10 cellular contexts compared by ENCODE assay signal in the genomic region with DNA sequence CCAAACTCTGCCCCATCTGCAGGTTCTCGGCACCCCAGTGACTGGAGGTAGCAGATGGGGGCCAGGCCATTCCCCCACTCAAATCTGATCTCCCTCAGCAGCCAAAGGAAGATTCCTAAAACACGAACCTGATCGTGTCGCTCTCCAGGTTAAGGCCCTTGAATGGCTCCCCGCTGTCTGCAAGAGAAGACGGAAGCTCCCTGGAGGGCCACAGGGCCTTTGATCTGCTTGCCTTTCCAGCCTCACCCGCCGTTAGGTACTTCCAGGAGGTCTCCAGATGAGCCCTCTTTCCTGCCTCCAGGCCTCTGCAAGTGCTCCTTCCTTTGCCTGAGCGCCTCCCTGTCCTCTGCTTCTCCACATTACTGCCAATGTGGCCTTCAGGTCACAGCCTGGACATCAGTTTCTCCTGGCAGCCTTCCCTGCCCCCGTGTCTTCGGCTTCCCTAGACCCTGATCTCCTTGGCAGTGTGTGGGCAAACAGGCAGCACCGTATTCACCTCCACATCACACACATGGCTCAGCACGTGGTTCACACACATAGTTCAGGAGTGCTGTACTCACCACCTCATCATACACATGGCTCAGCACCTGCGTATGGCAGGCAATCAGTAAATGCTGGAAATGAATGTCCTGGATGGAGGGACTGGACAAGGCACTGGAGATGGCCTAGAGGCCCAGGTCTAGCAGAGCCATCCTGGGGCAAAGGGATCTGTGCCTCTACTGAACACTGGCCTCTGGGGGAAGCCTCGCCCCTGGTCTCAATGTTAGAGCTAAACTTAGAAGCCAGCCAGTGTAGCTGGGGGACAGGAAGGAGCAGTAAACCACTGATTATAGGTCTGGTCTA. TPM values are rescaled to one million over a fixed set of nuclear protein-coding genes. Genes with fewer than 3 reads are reported as not detected.
A peak's percentile ranks its signal among the peaks of the same experiment; 100 is the strongest.
DNase-seq lines count a peak whose midpoint lies in the region; ATAC-seq and TF ChIP-seq lines count a peak whose summit lies in the region.
"Had no signal": no experiment of that assay in that cellular context is flagged by ENCODE, and none has a peak within 500 bp of the region (broad histone marks: within the 10 kb centered on the region; RNA-seq: fewer than 3 reads in every experiment).

No MANE protein-coding gene starts in this region.

- DNase-seq in AG04450 (ENCODE audit: low read depth, low spot score) (no peak), NT2/D1 (ENCODE audit: low read depth, low spot score) (no peak), osteoblast (ENCODE audit: insufficient read length, low spot score, missing footprints) (peak; percentile 60), NOMO-1 (lab: John Stamatoyannopoulos, UW; ENCODE audit: unreplicated experiment in 2 of 2) (no peak)
- DNase-seq in activated naive CD4-positive, alpha-beta T cell (lab: John Stamatoyannopoulos, UW) = no peak
- DNase-seq: activated gamma-delta T cell treated with Interleukin-2 at 50 U/mL for 16 hours had no signal

- 77 to 83% methylated on average over 15 of the region's 15 CpGs for WGBS in esophagus, 2 donors

- H3K9ac ChIP-seq in NT2/D1 (ENCODE audit: insufficient read length, low read depth) = peak overlapping the region; percentile 83

- H3K27ac ChIP-seq in AG04450 (ENCODE audit: low read depth, low read length) = peak overlapping the region; percentile 100
- peak overlapping the region; percentile 76 to 85 for H3K27ac ChIP-seq in esophagus (ENCODE audit: low read depth in 2 of 2, low read length in 1 of 2)
- H3K27ac ChIP-seq in osteoblast (ENCODE audit: low read depth, low read length) = peak overlapping the region; percentile 97
- H3K27ac ChIP-seq: C4-2B had no signal

- peaks cover 8% of the 10 kb centered on the region for H3K79me2 ChIP-seq in osteoblast (ENCODE audit: insufficient read depth, low read length)

- TF ChIP-seq CTCF in AG04450 (IDR thresholded peaks at IDR 0.05; ENCODE audit: low read depth, low read length) = no peak
- TF ChIP-seq CTCF in osteoblast (IDR thresholded peaks at IDR 0.05; ENCODE audit: extremely low read depth, low read depth, low read length) = no peak

- H3K36me3 ChIP-seq in NT2/D1 (ENCODE audit: insufficient read depth, insufficient read length, low read length) (peaks cover 45% of the 10 kb centered on the region), esophagus (ENCODE audit: control insufficient read depth in 2 of 2, insufficient read depth in 2 of 2, low read length in 1 of 2) (peaks cover 0 to 21% of the 10 kb centered on the region in 2 donors), osteoblast (ENCODE audit: insufficient read depth, low read length) (peaks cover 30% of the 10 kb centered on the region)

- ATAC-seq in HG03432 (IDR thresholded peaks at IDR 0.05; ENCODE audit: unreplicated experiment) (no peak), GM21526 (IDR thresholded peaks at IDR 0.05; ENCODE audit: low FRiP score, unreplicated experiment) (no peak)

- no peak overlapping the region for H3K4me3 ChIP-seq in AG04450 (ENCODE audit: low read depth, low read length)
- H3K4me3 ChIP-seq in NT2/D1 (ENCODE audit: insufficient read length, low read depth) = no peak overlapping the region
- H3K4me3 ChIP-seq in esophagus (ENCODE audit: low read depth in 1 of 2, low read length in 2 of 2) = no peak overlapping the region
- no peak overlapping the region for H3K4me3 ChIP-seq in osteoblast (ENCODE audit: insufficient read depth, low read length)

- H3K27me3 ChIP-seq in AG04450 (ENCODE audit: control insufficient read depth, insufficient read depth, low read length) (no peaks in the 10 kb centered on the region), NT2/D1 (ENCODE audit: insufficient read depth, insufficient read length) (no peaks in the 10 kb centered on the region), esophagus (ENCODE audit: control insufficient read depth in 1 of 2, insufficient read depth in 2 of 2, low read length in 2 of 2) (no peaks in the 10 kb centered on the region), osteoblast (ENCODE audit: insufficient read depth, low read length) (no peaks in the 10 kb centered on the region)

- CTCF ChIA-PET in AG04450 (lab: Charles Lee) = interaction anchor here (0.5 to 7.7 kb wide), 24 partner anchors 12 to 1685 kb away, joined by 3 to 89 read pairs (median 4); no protein-coding TSS in a partner anchor

- POLR2A ChIA-PET in AG04450 (lab: Yijun Ruan, JAX) = interaction anchor here (0.6 to 3.0 kb wide), 12 partner anchors 16 to 755 kb away, joined by 3 to 43 read pairs (median 6); partner anchors contain the start of genes SRSF1 and VEZF1

- no peak overlapping the region for H3K4me2 ChIP-seq in osteoblast (ENCODE audit: insufficient read depth, low read length)

- H2AFZ ChIP-seq in osteoblast (ENCODE audit: low read length) = no peak overlapping the region

- H3K9me3 ChIP-seq in AG04450 (ENCODE audit: control insufficient read depth, insufficient read depth, low read length) = no peaks in the 10 kb centered on the region
- no peaks in the 10 kb centered on the region for H3K9me3 ChIP-seq in NT2/D1 (ENCODE audit: insufficient read depth, low read length)
- H3K9me3 ChIP-seq in esophagus (ENCODE audit: control insufficient read depth in 2 of 2, insufficient read depth in 1 of 2, low read depth in 1 of 2, low read length in 1 of 2) = no peaks in the 10 kb centered on the region
- no peaks in the 10 kb centered on the region for H3K9me3 ChIP-seq in osteoblast (ENCODE audit: low read depth, low read length)

- no peaks in the 10 kb centered on the region for H4K20me1 ChIP-seq in osteoblast (ENCODE audit: insufficient read depth, low read length)

- H3K4me1 ChIP-seq in NT2/D1 (ENCODE audit: insufficient read depth, insufficient read length) = peaks cover 44% of the 10 kb centered on the region
- peaks cover 5 to 10% of the 10 kb centered on the region in 2 donors for H3K4me1 ChIP-seq in esophagus (ENCODE audit: control insufficient read depth in 2 of 2, insufficient read depth in 2 of 2, low read length in 1 of 2)
- H3K4me1 ChIP-seq in osteoblast (ENCODE audit: insufficient read depth, low read length) = peaks cover 60% of the 10 kb centered on the region

RNA-seq across cellular contexts. Expression of gene MRPS23, which starts 26.4 kb away (rescaled TPM):
- 27.5 and 34.1 TPM in 2 replicates for polyA plus RNA-seq in AG04450 (2011; rRNA removed)
- 13.6 and 26.1 TPM in 2 replicates for polyA minus RNA-seq in AG04450 (2011; rRNA and poly(A)+ RNA removed)
- 10 to 100 TPM in 1 of 2 donors, 1 to 10 TPM in 1; 6.5 to 29.2 TPM for polyA plus RNA-seq in esophagus
- 17.1 and 19.9 TPM in 2 replicates for total RNA-seq in osteoblast
